Comparison of ENCODE assay signal across 1 cellular context in genomic region chr21:15291621-15292266, GRCh38.
TF ChIP-seq lines count a peak whose summit lies in the region.

No MANE protein-coding gene starts in this region.

TF ChIP-seq in IMR-90, 13 proteins besides CTCF, POLR2A, EP300 and RAD21:
- TF ChIP-seq BHLHE40 (IDR thresholded peaks at IDR 0.05; ENCODE audit: low read depth, low read length) (no peak), CHD1 (IDR thresholded peaks at IDR 0.05; ENCODE audit: low read depth, low read length) (no peak), MXI1 (IDR thresholded peaks at IDR 0.05; ENCODE audit: borderline replicate concordance, low read depth, low read length) (no peak)
